10 cellular contexts compared by ENCODE assay signal in the genomic region with DNA sequence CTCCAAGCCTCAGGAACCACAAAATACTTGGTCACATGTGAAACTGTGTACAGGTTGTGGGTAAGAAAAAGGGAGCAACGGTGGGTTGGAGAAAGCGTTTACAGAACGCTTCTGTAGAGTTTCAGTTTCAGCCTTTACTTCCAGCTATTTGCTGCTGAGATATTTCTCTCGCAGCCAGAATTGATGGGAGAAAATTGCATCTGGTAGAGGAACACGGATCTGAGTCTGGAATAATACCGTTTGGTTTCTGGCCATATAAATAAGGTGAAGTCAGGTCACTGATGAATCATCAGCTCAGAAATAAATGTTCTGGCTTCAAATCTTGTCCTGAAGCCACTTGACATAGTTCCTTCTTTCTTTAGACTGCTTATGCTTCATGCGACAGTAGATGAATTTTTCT. TPM values are rescaled to one million over a fixed set of nuclear protein-coding genes. Genes with fewer than 3 reads are reported as not detected.
DNase-seq lines count a peak whose midpoint lies in the region; ATAC-seq and TF ChIP-seq lines count a peak whose summit lies in the region.
"Had no signal": no experiment of that assay in that cellular context is flagged by ENCODE, and none has a peak within 500 bp of the region (broad histone marks: within the 10 kb centered on the region; RNA-seq: fewer than 3 reads in every experiment).

No MANE protein-coding gene starts in this region.

- peak overlapping the region; percentile 64 to 84 (median 80) for H3K27ac ChIP-seq in adrenal gland
- H3K27ac ChIP-seq in right cardiac atrium (ENCODE audit: low read length): peak overlapping the region; percentile 51
- H3K27ac ChIP-seq in thoracic aorta: peak overlapping the region; percentile 54 to 58
- H3K27ac ChIP-seq in SJCRH30: no peak overlapping the region

- TF ChIP-seq POLR2A in adrenal gland (IDR thresholded peaks at IDR 0.05): peak in 1 of 2 donors; percentile 47

- DNase-seq in adrenal gland (peak in 2 of 7 donors; percentile 21 to 53), right cardiac atrium (no peak), thoracic aorta (ENCODE audit: low spot score) (no peak), D341Med (ENCODE audit: low spot score) (no peak), SJCRH30 (no peak), SKM-1 (lab: John Stamatoyannopoulos, UW; ENCODE audit: unreplicated experiment) (no peak)
- DNase-seq in activated CD8-positive, alpha-beta memory T cell treated with anti-CD3 and anti-CD28 coated beads, Interleukin-2, amount 50 U/mL, for 48 hours: no peak
- DNase-seq: Kasumi-1; stimulated activated CD4-positive, alpha-beta T cell treated with anti-CD3 and anti-CD28 coated beads, Interleukin-1b, Interleukin-23, amount 100 ng/mL, for 48 hours had no signal

- 7 to 14% (median 8%) methylated on average over 7 of the region's 7 CpGs for WGBS in adrenal gland, 4 donors
- WGBS in right cardiac atrium: 12% methylated on average over 7 of the region's 7 CpGs

- peak; percentile 55 for ATAC-seq in HG02610 (IDR thresholded peaks at IDR 0.05; ENCODE audit: unreplicated experiment)
- ATAC-seq in right cardiac atrium: peak; percentile 69 to 73
- peak; percentile 61 for ATAC-seq in thoracic aorta (ENCODE audit: insufficient number of reproducible peaks, low FRiP score, low read depth)

- TF ChIP-seq CTCF in adrenal gland (IDR thresholded peaks at IDR 0.05): no peak
- TF ChIP-seq CTCF in thoracic aorta (IDR thresholded peaks at IDR 0.05): no peak

- peak overlapping the region in 2 of 4 donors; percentile 5 to 32 for H3K4me3 ChIP-seq in adrenal gland
- peak overlapping the region; percentile 55 for H3K4me3 ChIP-seq in right cardiac atrium (ENCODE audit: low read length)
- peak overlapping the region; percentile 70 for H3K4me3 ChIP-seq in thoracic aorta
- no peak overlapping the region for H3K4me3 ChIP-seq in SJCRH30

- H3K9me3 ChIP-seq in adrenal gland (replicated peaks in 1 of 3) (no peaks in the 10 kb centered on the region), right cardiac atrium (ENCODE audit: control insufficient read depth, low read length) (no peaks in the 10 kb centered on the region), thoracic aorta (no peaks in the 10 kb centered on the region), SJCRH30 (replicated peaks) (no peaks in the 10 kb centered on the region)

- no peaks in the 10 kb centered on the region for H3K27me3 ChIP-seq in adrenal gland
- no peaks in the 10 kb centered on the region for H3K27me3 ChIP-seq in right cardiac atrium (ENCODE audit: control insufficient read depth, insufficient read depth)
- H3K27me3 ChIP-seq in thoracic aorta (replicated peaks; ENCODE audit: insufficient read depth): no peaks in the 10 kb centered on the region
- no peaks in the 10 kb centered on the region for H3K27me3 ChIP-seq in SJCRH30

- intact Hi-C loops in adrenal gland (cut with DNase I) (no loop called here), right cardiac atrium (cut with DNase I) (no loop called here)

- H3K36me3 ChIP-seq in adrenal gland (replicated peaks in 1 of 2): no peaks in the 10 kb centered on the region
- H3K36me3 ChIP-seq in thoracic aorta: no peaks in the 10 kb centered on the region
- no peaks in the 10 kb centered on the region for H3K36me3 ChIP-seq in SJCRH30

- H3K4me1 ChIP-seq in adrenal gland (replicated peaks in 1 of 2): peaks cover 0 to 16% of the 10 kb centered on the region in 2 donors
- H3K4me1 ChIP-seq in right cardiac atrium (ENCODE audit: control insufficient read depth, insufficient read depth, low read length): no peaks in the 10 kb centered on the region
- H3K4me1 ChIP-seq in thoracic aorta (ENCODE audit: control insufficient read depth in 1 of 2, low read depth in 2 of 2): peaks cover 0 to 13% of the 10 kb centered on the region in 2 donors
- H3K4me1 ChIP-seq in SJCRH30: no peaks in the 10 kb centered on the region

RNA-seq across cellular contexts. Expression of a gene that starts 20.3 kb away (rescaled TPM):
- total RNA-seq in adrenal gland (10 to 100 TPM in 7 of 8 donors, 1 to 10 TPM in 1; 9.1 to 33.8 (median 20.0) TPM), right cardiac atrium (1 to 10 TPM; 3.4 to 6.6 (median 5.3) TPM), thoracic aorta (1 to 10 TPM; 2.6 to 6.3 TPM)
- polyA plus RNA-seq in adrenal gland (10 to 100 TPM in 2 of 3 donors, 1 to 10 TPM in 1; 4.4 to 16.1 (median 10.0) TPM), right cardiac atrium (3.9 TPM)
- 106 and 127 TPM in 2 replicates for total RNA-seq in SJCRH30 (2014; rRNA removed; shearing (Covaris generic))
